27 cellular contexts compared by ENCODE assay signal in the genomic region with DNA sequence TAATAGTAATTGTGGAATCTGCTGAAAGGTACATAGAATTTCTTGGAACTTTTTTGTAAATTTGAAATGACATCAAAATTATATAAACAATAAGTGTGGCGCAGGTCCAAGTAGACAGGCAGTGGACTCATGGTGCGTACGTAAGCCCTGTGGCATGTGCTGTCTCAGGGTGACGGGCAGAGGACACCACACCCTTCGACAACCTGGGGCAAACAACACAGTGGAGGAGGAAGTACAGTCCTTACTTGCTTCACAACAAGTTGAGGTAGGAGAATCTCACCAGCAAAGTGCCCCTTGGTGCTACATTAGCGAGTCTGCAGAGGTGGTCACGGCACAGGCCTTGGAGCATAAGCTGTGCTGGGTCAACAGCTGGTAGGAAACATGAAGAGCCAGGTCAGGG.
DNase-seq lines count a peak whose midpoint lies in the region; ATAC-seq and TF ChIP-seq lines count a peak whose summit lies in the region.
"Had no signal": no experiment of that assay in that cellular context is flagged by ENCODE, and none has a peak within 500 bp of the region (broad histone marks: within the 10 kb centered on the region; RNA-seq: fewer than 3 reads in every experiment).

No MANE protein-coding gene starts in this region.

- H3K27ac Mint-ChIP-seq in CD8-positive, alpha-beta T cell: peak overlapping the region; percentile 64
- H3K27ac Mint-ChIP-seq in effector memory CD8-positive, alpha-beta T cell: no peak overlapping the region
- H3K27ac Mint-ChIP-seq: mesothelial cell of epicardium; progenitor cell of endocrine pancreas; stimulated activated naive CD8-positive, alpha-beta T cell treated with anti-CD3 and anti-CD28 coated beads, Interleukin-15, amount 100 ng/mL, for 72 hours had no signal

- no peak overlapping the region for H2BK5ac ChIP-seq in mesenchymal stem cell (ENCODE audit: low read depth, low read length, poor library complexity, severe bottlenecking)

- intact Hi-C loops in CD8-positive, alpha-beta T cell (cut with DNase I, micrococcal nuclease): no loop called here

- H3K14ac ChIP-seq in mesenchymal stem cell (ENCODE audit: low read length in 2 of 2): no peak overlapping the region

- CTCF ChIA-PET in CD8-positive, alpha-beta T cell (lab: Charles Lee): no interaction called here

- H2BK12ac ChIP-seq in mesenchymal stem cell (ENCODE audit: low read length in 2 of 2): no peak overlapping the region

- no peak overlapping the region for H3K18ac ChIP-seq in mesenchymal stem cell (ENCODE audit: low read depth in 1 of 2, low read length in 2 of 2)

- no peaks in the 10 kb centered on the region for H3K36me3 Mint-ChIP-seq in CD8-positive, alpha-beta T cell
- no peaks in the 10 kb centered on the region for H3K36me3 Mint-ChIP-seq in effector memory CD8-positive, alpha-beta T cell (ENCODE audit: insufficient read depth)
- H3K36me3 Mint-ChIP-seq: mesothelial cell of epicardium had no signal

- no peaks in the 10 kb centered on the region for H3K9me3 ChIP-seq in CD8-positive, alpha-beta T cell (ENCODE audit: low read length)
- no peaks in the 10 kb centered on the region for H3K9me3 ChIP-seq in mesenchymal stem cell (ENCODE audit: control insufficient read depth, low read length)
- H3K9me3 ChIP-seq: vagina had no signal

- H3K4me1 Mint-ChIP-seq in CD8-positive, alpha-beta T cell (ENCODE audit: low read depth): peaks cover 27% of the 10 kb centered on the region
- peaks cover 0 to 5% of the 10 kb centered on the region in 2 donors for H3K4me1 Mint-ChIP-seq in effector memory CD8-positive, alpha-beta T cell (ENCODE audit: low read depth in 2 of 2)
- H3K4me1 Mint-ChIP-seq: neural crest cell had no signal

- no peak overlapping the region for H3K4ac ChIP-seq in mesenchymal stem cell (ENCODE audit: low read depth in 1 of 2, low read length in 2 of 2)

- TF ChIP-seq CTCF in CD8-positive, alpha-beta T cell (IDR thresholded peaks at IDR 0.05): no peak
- TF ChIP-seq CTCF in epithelial cell of esophagus (IDR thresholded peaks at IDR 0.05; ENCODE audit: insufficient read depth, low read depth, low read length, missing control alignments) (no peak), GM10266 (IDR thresholded peaks at IDR 0.05; ENCODE audit: control insufficient read depth, insufficient read depth, low read depth, missing control alignments) (no peak)

- H4K8ac ChIP-seq in mesenchymal stem cell (ENCODE audit: low read length): no peak overlapping the region

- H2AFZ ChIP-seq in mesenchymal stem cell (ENCODE audit: low read depth, low read length): no peak overlapping the region
- H2AFZ ChIP-seq: hepatocyte had no signal

- WGBS in mesenchymal stem cell: 95% methylated on average over 7 of the region's 7 CpGs

- peaks cover 14% of the 10 kb centered on the region for H3K4me1 ChIP-seq in CD8-positive, alpha-beta T cell (ENCODE audit: insufficient read depth, low read length)
- H3K4me1 ChIP-seq in mesenchymal stem cell (ENCODE audit: control insufficient read depth, insufficient read depth, low read depth, low read length): peaks cover 7% of the 10 kb centered on the region

- H3K23ac ChIP-seq in mesenchymal stem cell (ENCODE audit: low read length in 2 of 2): no peak overlapping the region

- POLR2A ChIA-PET in CD8-positive, alpha-beta T cell (lab: Charles Lee): no interaction called here

- no peak overlapping the region for H3K4me3 ChIP-seq in CD8-positive, alpha-beta T cell (ENCODE audit: low read depth, low read length)
- H3K4me3 ChIP-seq in epithelial cell of esophagus (ENCODE audit: low read length): no peak overlapping the region
- no peak overlapping the region for H3K4me3 ChIP-seq in mesenchymal stem cell (ENCODE audit: insufficient read depth in 1 of 2, low read depth in 1 of 2, low read length in 2 of 2)
- H3K4me3 ChIP-seq: BLaER1 treated with 17β-estradiol and CSF1 and Interleukin-3, amounts not matched to agents 10 nM and 100 nM; hepatocyte; skin epidermis; vagina had no signal

- no peak overlapping the region for H2BK120ac ChIP-seq in mesenchymal stem cell (ENCODE audit: low read depth, low read length)

- H3K9ac ChIP-seq in mesenchymal stem cell (ENCODE audit: low read length): no peak overlapping the region
- H3K9ac ChIP-seq: BLaER1 treated with 17β-estradiol and CSF1 and Interleukin-3, amounts not matched to agents 10 nM and 100 nM had no signal

- no peak overlapping the region for H3K4me3 Mint-ChIP-seq in CD8-positive, alpha-beta T cell
- no peak overlapping the region for H3K4me3 Mint-ChIP-seq in effector memory CD8-positive, alpha-beta T cell
- H3K4me3 Mint-ChIP-seq: central memory CD8-positive, alpha-beta T cell; mesothelial cell of epicardium; neural crest cell; stimulated activated naive CD8-positive, alpha-beta T cell treated with anti-CD3 and anti-CD28 coated beads, Interleukin-15, amount 100 ng/mL, for 72 hours had no signal

- peak; percentile 73 for ATAC-seq in CD8-positive, alpha-beta T cell
- no peak for ATAC-seq in effector memory CD8-positive, alpha-beta T cell (replicated peaks)
- ATAC-seq: stimulated activated naive CD8-positive, alpha-beta T cell treated with anti-CD3 and anti-CD28 coated beads, Interleukin-15, amount 100 ng/mL, for 72 hours had no signal

- H3K9me3 Mint-ChIP-seq in CD8-positive, alpha-beta T cell: no peaks in the 10 kb centered on the region
- H3K9me3 Mint-ChIP-seq in effector memory CD8-positive, alpha-beta T cell: no peaks in the 10 kb centered on the region
- H3K9me3 Mint-ChIP-seq: central memory CD8-positive, alpha-beta T cell; mesothelial cell of epicardium; neural crest cell; stimulated activated naive CD8-positive, alpha-beta T cell treated with anti-CD3 and anti-CD28 coated beads, Interleukin-15, amount 100 ng/mL, for 72 hours had no signal

- no peaks in the 10 kb centered on the region for H3K79me1 ChIP-seq in mesenchymal stem cell (replicated peaks; ENCODE audit: low read length, poor library complexity, severe bottlenecking)

- H2BK15ac ChIP-seq in mesenchymal stem cell (ENCODE audit: low read depth, poor library complexity, severe bottlenecking): no peak overlapping the region

- no peaks in the 10 kb centered on the region for H3K27me3 Mint-ChIP-seq in CD8-positive, alpha-beta T cell (ENCODE audit: low read depth)
- no peaks in the 10 kb centered on the region for H3K27me3 Mint-ChIP-seq in effector memory CD8-positive, alpha-beta T cell
- H3K27me3 Mint-ChIP-seq: central memory CD8-positive, alpha-beta T cell; progenitor cell of endocrine pancreas; stimulated activated naive CD8-positive, alpha-beta T cell treated with anti-CD3 and anti-CD28 coated beads, Interleukin-15, amount 100 ng/mL, for 72 hours had no signal

- H4K91ac ChIP-seq in mesenchymal stem cell (ENCODE audit: low read length): peak overlapping the region; percentile 43

- H3K4me2 ChIP-seq in mesenchymal stem cell (ENCODE audit: low read length, poor library complexity, severe bottlenecking): no peak overlapping the region
- H3K4me2 ChIP-seq: BLaER1 treated with 17β-estradiol and CSF1 and Interleukin-3, amounts not matched to agents 10 nM and 100 nM; hepatocyte had no signal

- H3K27me3 ChIP-seq in CD8-positive, alpha-beta T cell (ENCODE audit: insufficient read depth, low read length): no peaks in the 10 kb centered on the region
- no peaks in the 10 kb centered on the region for H3K27me3 ChIP-seq in mesenchymal stem cell (ENCODE audit: control insufficient read depth in 1 of 2, insufficient read depth in 1 of 2, low read length in 2 of 2)
- H3K27me3 ChIP-seq: BLaER1 treated with 17β-estradiol and CSF1 and Interleukin-3, amounts not matched to agents 10 nM and 100 nM; hepatocyte; vagina had no signal

- no peaks in the 10 kb centered on the region for H3K36me3 ChIP-seq in CD8-positive, alpha-beta T cell (ENCODE audit: insufficient read depth, low read length)
- H3K36me3 ChIP-seq in mesenchymal stem cell (ENCODE audit: control insufficient read depth in 1 of 2, insufficient read depth in 2 of 2, low read depth in 1 of 2, low read length in 2 of 2): peaks cover 0 to 2% of the 10 kb centered on the region in 2 experiments
- H3K36me3 ChIP-seq: BLaER1 treated with 17β-estradiol and CSF1 and Interleukin-3, amounts not matched to agents 10 nM and 100 nM; vagina had no signal

- H2AK5ac ChIP-seq in mesenchymal stem cell (ENCODE audit: low read length, severe bottlenecking): no peak overlapping the region

- DNase-seq in CD8-positive, alpha-beta T cell: peak in 2 of 7 experiments; percentile 10 to 61
- DNase-seq in RKO (ENCODE audit: low spot score) (peak; percentile 1), epithelial cell of esophagus (ENCODE audit: low read depth) (peak; percentile 93), mesenchymal stem cell (no peak), GM10266 (ENCODE audit: extremely low spot score) (no peak), HuH-7 (ENCODE audit: low spot score) (no peak), DMS53 treated with DMSO at 0.1 percent for 48 hours (lab: John Stamatoyannopoulos, UW; ENCODE audit: unreplicated experiment) (no peak)
- DNase-seq in effector memory CD8-positive, alpha-beta T cell: no peak
- DNase-seq: activated CD4-positive, alpha-beta T cell treated with anti-CD3 and anti-CD28 coated beads, Interleukin-2, amount 50 U/mL, for 1 hour; activated CD8-positive, alpha-beta memory T cell treated with anti-CD3 and anti-CD28 coated beads, Interleukin-2, amount 50 U/mL, for 4 hours; amygdala; effector CD8-positive, alpha-beta T cell; HCEC 1CT; kidney; MV-4-11; NCI-H1930; NCI-H510A treated with DMSO at 0.1 percent for 48 hours; SIG-M5; stimulated activated naive CD8-positive, alpha-beta T cell treated with anti-CD3 and anti-CD28 coated beads, Interleukin-15, amount 100 ng/mL, for 72 hours had no signal

- H3K27ac ChIP-seq in CD8-positive, alpha-beta T cell (ENCODE audit: low read depth, low read length): no peak overlapping the region
- H3K27ac ChIP-seq in mesenchymal stem cell (ENCODE audit: low read length, poor library complexity, severe bottlenecking): no peak overlapping the region
- H3K27ac ChIP-seq: BLaER1 treated with 17β-estradiol and CSF1 and Interleukin-3, amounts not matched to agents 10 nM and 100 nM; hepatocyte; skin epidermis; vagina had no signal

Comparison
In these comparisons a context has a peak if more than half of its experiments do, and no peak if none do; other contexts are left out.
1. DNase-seq: peak in RKO (single experiment) and epithelial cell of esophagus (single experiment); none in mesenchymal stem cell (single experiment), effector memory CD8-positive, alpha-beta T cell (0 of 3), GM10266 (single experiment), HuH-7 (single experiment) and DMS53 treated with DMSO at 0.1 percent for 48 hours (single experiment).